9 cellular contexts compared by ENCODE assay signal in the genomic region with DNA sequence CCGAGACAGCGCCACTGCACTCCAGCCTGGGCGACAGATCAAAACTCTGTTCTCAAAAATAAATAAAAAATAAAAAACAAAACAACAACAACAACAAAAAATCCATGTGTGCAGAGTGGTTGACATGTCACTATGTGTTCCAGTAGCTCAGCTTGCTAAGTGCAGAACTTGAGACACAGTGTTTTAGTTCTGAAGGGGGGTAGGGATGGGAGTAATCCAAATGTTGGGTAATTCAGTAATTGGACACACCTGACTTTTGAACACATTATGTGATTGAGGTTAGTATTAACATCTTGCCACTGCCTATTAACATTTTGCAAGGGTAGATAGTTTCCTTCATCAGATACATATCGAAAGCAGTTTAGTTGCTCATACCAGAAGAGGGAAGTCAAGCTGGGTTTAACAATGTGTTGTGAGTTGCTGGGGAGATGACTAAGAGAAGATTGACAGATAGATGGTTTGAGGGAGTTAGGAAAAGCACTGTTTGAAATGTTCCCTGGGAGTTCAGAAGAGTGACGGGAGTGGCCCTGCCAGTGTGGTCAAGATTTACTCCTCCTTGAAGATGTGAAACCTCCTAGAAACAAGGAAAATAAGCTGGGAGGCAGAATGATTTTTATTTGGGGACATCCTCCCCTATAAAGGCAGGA. TPM values are rescaled to one million over a fixed set of nuclear protein-coding genes. Genes with fewer than 3 reads are reported as not detected.
DNase-seq lines count a peak whose midpoint lies in the region; ATAC-seq, FAIRE-seq and TF ChIP-seq lines count a peak whose summit lies in the region.
"Had no signal": no experiment of that assay in that cellular context is flagged by ENCODE, and none has a peak within 500 bp of the region (broad histone marks: within the 10 kb centered on the region; RNA-seq: fewer than 3 reads in every experiment).

No MANE protein-coding gene starts in this region.

- no peaks in the 10 kb centered on the region for H3K27me3 Mint-ChIP-seq in natural killer cell (ENCODE audit: low read depth in 2 of 2)
- H3K27me3 Mint-ChIP-seq in chondrocyte (ENCODE audit: low read depth): peaks cover 2% of the 10 kb centered on the region

- TF ChIP-seq POLR2A in GM18505 (IDR thresholded peaks at IDR 0.05; ENCODE audit: borderline replicate concordance, extremely low read depth, insufficient read depth, insufficient read length): no peak

- peaks cover 7% of the 10 kb centered on the region for H3K36me3 Mint-ChIP-seq in natural killer cell
- no peaks in the 10 kb centered on the region for H3K36me3 Mint-ChIP-seq in chondrocyte (ENCODE audit: low read depth)

- H3K4me3 ChIP-seq in AG04449 (ENCODE audit: low read depth, low read length): peak overlapping the region; percentile 60

- H3K4me1 Mint-ChIP-seq in natural killer cell (peaks cover 30 to 39% of the 10 kb centered on the region in 2 donors), chondrocyte (ENCODE audit: low read depth) (peaks cover 14% of the 10 kb centered on the region)

- H3K27ac Mint-ChIP-seq in natural killer cell (no peak overlapping the region), chondrocyte (ENCODE audit: unreplicated experiment) (no peak overlapping the region)

- intact Hi-C loops in natural killer cell (cut with micrococcal nuclease): loop anchor here (1.0 to 5.0 kb wide), 3 partner anchors 30 to 408 kb away; partner anchors contain the start of gene MLLT3

- H3K4me3 Mint-ChIP-seq in natural killer cell (no peak overlapping the region), chondrocyte (ENCODE audit: unreplicated experiment) (no peak overlapping the region)

- POLR2A ChIA-PET in AG04449 (lab: Yijun Ruan, JAX): no interaction called here

- H3K9me3 Mint-ChIP-seq in natural killer cell (no peaks in the 10 kb centered on the region), chondrocyte (ENCODE audit: low read depth) (no peaks in the 10 kb centered on the region)

- peak; percentile 61 for FAIRE-seq in endometrium (lab: Jason Lieb, UNC)

- TF ChIP-seq CTCF in AG04449 (IDR thresholded peaks at IDR 0.05; ENCODE audit: insufficient read depth, low read length, missing control alignments): no peak
- TF ChIP-seq CTCF in natural killer cell (IDR thresholded peaks at IDR 0.05): no peak
- TF ChIP-seq CTCF in chondrocyte (IDR thresholded peaks at IDR 0.05): no peak

- ATAC-seq in GM18505 (IDR thresholded peaks at IDR 0.05; ENCODE audit: unreplicated experiment): peak; percentile 81
- ATAC-seq in HG02884 (IDR thresholded peaks at IDR 0.05; ENCODE audit: unreplicated experiment): peak; percentile 85
- peak; percentile 59 to 78 (median 67) for ATAC-seq in natural killer cell

- CTCF ChIA-PET in AG04449 (lab: Yijun Ruan, JAX): interaction anchor here (0.8 kb wide), 1 partner anchor 12 kb away, joined by 3 read pairs; no protein-coding TSS in a partner anchor

- DNase-seq in AG04449 (ENCODE audit: low read depth, low spot score) (no peak), OCI-M1 (lab: John Stamatoyannopoulos, UW) (peak; percentile 75), natural killer cell (no peak), chondrocyte (ENCODE audit: low spot score) (no peak), HuH-7 (ENCODE audit: low spot score) (no peak)

RNA-seq across cellular contexts. Expression of gene HACD4, which starts 0.9 kb away (rescaled TPM):
- total RNA-seq in natural killer cell: 10 to 100 TPM; 14.0 to 16.5 (median 14.4) TPM
- total RNA-seq in chondrocyte: 0.97 to 1.3 TPM (median 0.97 TPM) in 3 replicates

RNA-seq across cellular contexts. Expression of gene IFNB1, which starts 47.2 kb away (rescaled TPM):
- total RNA-seq in natural killer cell: not detected
- total RNA-seq in chondrocyte: not detected in 3 replicates
- total RNA-seq: lung microvascular endothelial cell had no signal
